Comparison of ENCODE assay signal across 12 cellular contexts in the genomic region with DNA sequence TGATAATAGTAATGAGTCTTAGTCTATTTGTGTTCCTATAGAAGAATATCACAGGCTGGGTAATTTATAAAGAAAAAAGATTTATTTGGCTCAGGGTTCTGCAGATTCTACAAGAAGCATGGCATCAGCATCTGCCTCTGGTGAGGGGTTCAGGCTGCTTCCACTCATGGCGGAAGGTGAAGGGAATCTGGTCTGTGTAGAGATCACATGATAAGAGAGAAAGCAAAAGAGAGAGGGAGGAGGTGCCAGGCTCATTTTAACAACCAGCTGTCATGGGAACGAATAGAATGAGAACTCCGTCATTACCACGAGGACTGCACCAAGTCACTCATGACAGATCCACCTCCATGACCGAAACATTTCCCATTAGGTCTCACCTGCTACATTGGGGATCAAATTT.
DNase-seq lines count a peak whose midpoint lies in the region.
"Had no signal": no experiment of that assay in that cellular context is flagged by ENCODE, and none has a peak within 500 bp of the region (broad histone marks: within the 10 kb centered on the region; RNA-seq: fewer than 3 reads in every experiment).

No MANE protein-coding gene starts in this region.

- no peak overlapping the region for H4K5ac ChIP-seq in mesendoderm (ENCODE audit: low read length)

- H3K36me3 ChIP-seq in mesendoderm (ENCODE audit: control insufficient read depth, insufficient read depth, low read length) = no peaks in the 10 kb centered on the region
- H3K36me3 ChIP-seq: HAP-1 had no signal

- H2BK15ac ChIP-seq in mesendoderm (replicated peaks; ENCODE audit: low read depth) = no peak overlapping the region

- H3K9ac ChIP-seq in mesendoderm (ENCODE audit: low read length) = no peak overlapping the region

- no peaks in the 10 kb centered on the region for H3K27me3 ChIP-seq in mesendoderm (ENCODE audit: insufficient read depth, low read length, poor library complexity)

- H3K18ac ChIP-seq in mesendoderm (ENCODE audit: low read length) = no peak overlapping the region

- H3K4me2 ChIP-seq in mesendoderm (ENCODE audit: low read length) = no peak overlapping the region

- DNase-seq in DMS53 (lab: John Stamatoyannopoulos, UW) (peak; percentile 25), DMS53 treated with DMSO at 0.1 percent for 48 hours (lab: John Stamatoyannopoulos, UW; ENCODE audit: unreplicated experiment) (no peak), NCI-H2171 treated with DMSO at 0.1 percent for 48 hours (lab: John Stamatoyannopoulos, UW) (peak; percentile 51), NCI-H2171 (lab: John Stamatoyannopoulos, UW) (no peak), NCI-H69 (lab: John Stamatoyannopoulos, UW) (peak; percentile 34), mesendoderm (peak; percentile 1), NCI-H526 (lab: John Stamatoyannopoulos, UW) (no peak), NCI-H2196 treated with DMSO at 0.1 percent for 48 hours (lab: John Stamatoyannopoulos, UW; ENCODE audit: unreplicated experiment) (no peak)
- DNase-seq: Caco-2; CD8-positive, alpha-beta T cell had no signal

- H3K56ac ChIP-seq in mesendoderm (ENCODE audit: low read length) = no peak overlapping the region

- WGBS in mesendoderm (ENCODE audit: extremely low coverage, insufficient coverage, low lambda C conversion rate) = no CpG with 5 or more reads among the region's 5 CpGs

- no peak overlapping the region for H2AK5ac ChIP-seq in mesendoderm (ENCODE audit: low read length)

- H2BK120ac ChIP-seq in mesendoderm (ENCODE audit: low read depth, low read length) = no peak overlapping the region

- no peak overlapping the region for H3K4ac ChIP-seq in mesendoderm (ENCODE audit: low read depth, low read length)

- no peak overlapping the region for H3K27ac ChIP-seq in mesendoderm (ENCODE audit: low read depth, low read length)
- H3K27ac ChIP-seq: 22Rv1 had no signal

- no peak overlapping the region for H4K8ac ChIP-seq in mesendoderm (ENCODE audit: low read depth, low read length)

- no peak overlapping the region for H3K23ac ChIP-seq in mesendoderm (ENCODE audit: low read length)

- no peak overlapping the region for H3K4me3 ChIP-seq in mesendoderm (ENCODE audit: low read length)
- H3K4me3 ChIP-seq: HAP-1 had no signal

- no peaks in the 10 kb centered on the region for H3K79me1 ChIP-seq in mesendoderm (ENCODE audit: low read length)

- H3K79me2 ChIP-seq in mesendoderm (ENCODE audit: control insufficient read depth, insufficient read depth, low read length) = no peaks in the 10 kb centered on the region

- no peak overlapping the region for H2BK5ac ChIP-seq in mesendoderm (ENCODE audit: low read length)

- no peaks in the 10 kb centered on the region for H3K4me1 ChIP-seq in mesendoderm (ENCODE audit: control insufficient read depth, low read depth, low read length)

Comparison
In these comparisons a context has a peak if more than half of its experiments do, and no peak if none do; other contexts are left out.
1. DNase-seq: peak in DMS53 (single experiment), NCI-H2171 treated with DMSO at 0.1 percent for 48 hours (single experiment), NCI-H69 (single experiment) and mesendoderm (single experiment); none in DMS53 treated with DMSO at 0.1 percent for 48 hours (single experiment), NCI-H2171 (single experiment), NCI-H526 (0 of 2) and NCI-H2196 treated with DMSO at 0.1 percent for 48 hours (single experiment).